8 cellular contexts compared by ENCODE assay signal in genomic region chr20:33672426-33673114, GRCh38. TPM values are rescaled to one million over a fixed set of nuclear protein-coding genes. Genes with fewer than 3 reads are reported as not detected.
DNase-seq lines count a peak whose midpoint lies in the region; ATAC-seq and TF ChIP-seq lines count a peak whose summit lies in the region.
"Had no signal": no experiment of that assay in that cellular context is flagged by ENCODE, and none has a peak within 500 bp of the region (broad histone marks: within the 10 kb centered on the region; RNA-seq: fewer than 3 reads in every experiment).

No MANE protein-coding gene starts in this region.

- no peak overlapping the region for H3K27ac Mint-ChIP-seq in dendritic cell treated with granulocyte-macrophage colony-stimulating factor and Interleukin-4, amounts not matched to agents 40 ng/mL and 50 ng/mL, for 4 days

- H3K36me3 Mint-ChIP-seq in dendritic cell treated with granulocyte-macrophage colony-stimulating factor and Interleukin-4, amounts not matched to agents 40 ng/mL and 50 ng/mL, for 4 days (ENCODE audit: low read depth), result peaks cover 36% of the 10 kb centered on the region

- peaks cover 28% of the 10 kb centered on the region for H4K20me1 ChIP-seq in DND-41 (ENCODE audit: insufficient read depth, low read length)

- TF ChIP-seq CTCF in DND-41 (IDR thresholded peaks at IDR 0.05; ENCODE audit: borderline replicate concordance, extremely low read depth, low read length, poor library complexity, severe bottlenecking), result no peak
- TF ChIP-seq CTCF in prostate gland (IDR thresholded peaks at IDR 0.05), result no peak
- TF ChIP-seq CTCF in GM13977 (IDR thresholded peaks at IDR 0.05; ENCODE audit: extremely low read depth, insufficient read depth, missing control alignments), result no peak

- ATAC-seq in DND-41 (ENCODE audit: insufficient read depth, low read depth), result no peak
- ATAC-seq: activated naive CD4-positive, alpha-beta T cell treated with anti-CD3 and anti-CD28 coated beads, Interleukin-2, amount 50 U/mL, for 72 hours had no signal

- H3K79me2 ChIP-seq in DND-41 (ENCODE audit: insufficient read depth, low read length), result no peaks in the 10 kb centered on the region; the same call in 1 of the 2 replicates

- DNase-seq in DND-41 (no peak), NCI-H1694 treated with DMSO at 0.1 percent for 48 hours (lab: John Stamatoyannopoulos, UW) (peak; percentile 13), prostate gland (ENCODE audit: low spot score) (no peak), kidney glomerular epithelial cell (lab: John Stamatoyannopoulos, UW) (no peak), GM13977 (ENCODE audit: low spot score) (no peak), MV-4-11 (lab: John Stamatoyannopoulos, UW) (no peak)

- in situ Hi-C loops in GM13977 (cut with MboI; ENCODE audit: low pct_unique_long_range_greater_than_20kb, low sequenced_read_pairs, unreplicated experiment), result no loop called here

- H3K4me1 ChIP-seq in DND-41 (ENCODE audit: insufficient read depth, low read length), result peaks cover 29% of the 10 kb centered on the region
- H3K4me1 ChIP-seq in prostate gland (replicated peaks), result peaks cover 13% of the 10 kb centered on the region

- TF ChIP-seq POLR2A in prostate gland (IDR thresholded peaks at IDR 0.05), result no peak

- intact Hi-C loops in dendritic cell treated with granulocyte-macrophage colony-stimulating factor and Interleukin-4, amounts not matched to agents 40 ng/mL and 50 ng/mL, for 4 days (cut with micrococcal nuclease), result no loop called here
- intact Hi-C loops in prostate gland (cut with DNase I), result no loop called here

- no peak overlapping the region for H3K4me3 ChIP-seq in DND-41 (ENCODE audit: low read depth in 1 of 2, low read length in 2 of 2)
- H3K4me3 ChIP-seq in prostate gland, result peak overlapping the region; percentile 70 to 78

- no peak overlapping the region for H3K27ac ChIP-seq in DND-41 (ENCODE audit: low read length)
- H3K27ac ChIP-seq in prostate gland, result peak overlapping the region; percentile 90 to 92

- H3K4me2 ChIP-seq in DND-41 (ENCODE audit: insufficient read depth, low read length), result peak overlapping the region; percentile 89; the same call in 1 of the 2 replicates

- H3K27me3 Mint-ChIP-seq in dendritic cell treated with granulocyte-macrophage colony-stimulating factor and Interleukin-4, amounts not matched to agents 40 ng/mL and 50 ng/mL, for 4 days, result peaks cover 5% of the 10 kb centered on the region

- H3K9me3 ChIP-seq in DND-41 (ENCODE audit: insufficient read depth, low read length, severe bottlenecking) (no peaks in the 10 kb centered on the region), prostate gland (no peaks in the 10 kb centered on the region)

- H3K4me3 Mint-ChIP-seq in dendritic cell treated with granulocyte-macrophage colony-stimulating factor and Interleukin-4, amounts not matched to agents 40 ng/mL and 50 ng/mL, for 4 days, result peak overlapping the region; percentile 25

- peaks cover 32% of the 10 kb centered on the region for H3K36me3 ChIP-seq in DND-41 (ENCODE audit: insufficient read depth, low read length)
- H3K36me3 ChIP-seq in prostate gland, result no peaks in the 10 kb centered on the region

- no peak overlapping the region for H2AFZ ChIP-seq in DND-41 (ENCODE audit: low read depth, low read length)

- H3K9me3 Mint-ChIP-seq in dendritic cell treated with granulocyte-macrophage colony-stimulating factor and Interleukin-4, amounts not matched to agents 40 ng/mL and 50 ng/mL, for 4 days, result no peaks in the 10 kb centered on the region
- H3K9me3 Mint-ChIP-seq: activated naive CD4-positive, alpha-beta T cell treated with anti-CD3 and anti-CD28 coated beads, Interleukin-2, amount 50 U/mL, for 72 hours had no signal

- 56% methylated on average over 17 of the region's 17 CpGs for WGBS in prostate gland

- H3K27me3 ChIP-seq in DND-41 (ENCODE audit: insufficient read depth, low read length, poor library complexity) (no peaks in the 10 kb centered on the region), prostate gland (replicated peaks; ENCODE audit: insufficient read depth) (no peaks in the 10 kb centered on the region)

- no peak overlapping the region; the same call in 1 of the 2 replicates for H3K9ac ChIP-seq in DND-41 (ENCODE audit: low read depth, low read length)

- H3K4me1 Mint-ChIP-seq in dendritic cell treated with granulocyte-macrophage colony-stimulating factor and Interleukin-4, amounts not matched to agents 40 ng/mL and 50 ng/mL, for 4 days (ENCODE audit: low read depth), result peaks cover 55% of the 10 kb centered on the region

RNA-seq across cellular contexts. Expression of gene NECAB3, which starts 1.7 kb away (rescaled TPM):
- total RNA-seq in prostate gland, result 100 to 1,000 TPM; 142 to 156 TPM

RNA-seq across cellular contexts. Expression of gene ACTL10, which starts 5.8 kb away (rescaled TPM):
- 1 to 10 TPM; 7.9 to 8.5 TPM for total RNA-seq in prostate gland

RNA-seq across cellular contexts. Expression of gene C20orf144, which starts 10.4 kb away (rescaled TPM):
- total RNA-seq in prostate gland, result under 1 TPM; 0.14 to 0.91 TPM

RNA-seq across cellular contexts. Expression of gene E2F1, which starts 13.6 kb away (rescaled TPM):
- total RNA-seq in prostate gland, result 10 to 100 TPM in 1 of 2 donors, 1 to 10 TPM in 1; 2.0 to 10.1 TPM

RNA-seq across cellular contexts. Expression of gene PXMP4, which starts 47.5 kb away (rescaled TPM):
- total RNA-seq in prostate gland, result 10 to 100 TPM; 13.3 to 25.5 TPM

Comparison
In these comparisons a context has a peak if more than half of its experiments do, and no peak if none do; other contexts are left out.
1. H3K4me3 ChIP-seq: peak in prostate gland (2 of 2); none in DND-41 (0 of 2).